ENCODE assay signal across 13 cellular contexts in genomic region chr21:35234725-35235124, GRCh38.
DNase-seq lines count a peak whose midpoint lies in the region; ATAC-seq and TF ChIP-seq lines count a peak whose summit lies in the region.
"Had no signal": no experiment of that assay in that cellular context is flagged by ENCODE, and none has a peak within 500 bp of the region (broad histone marks: within the 10 kb centered on the region; RNA-seq: fewer than 3 reads in every experiment).

No MANE protein-coding gene starts in this region.

- ATAC-seq in GM21526 (IDR thresholded peaks at IDR 0.05; ENCODE audit: low FRiP score, unreplicated experiment) (peak; percentile 69), HG02970 (IDR thresholded peaks at IDR 0.05; ENCODE audit: low FRiP score, unreplicated experiment) (no peak)
- ATAC-seq: heart right ventricle had no signal

- H3K9me3 ChIP-seq in BLaER1 (peaks cover 27% of the 10 kb centered on the region), colonic mucosa (no peaks in the 10 kb centered on the region), tibial nerve (peaks cover 0 to 4% (median 2%) of the 10 kb centered on the region in 4 donors)

- H3K9ac ChIP-seq in BLaER1 (0 out of 2 replicates have a peak overlapping the region, but pooled peaks have one; percentile 37), colonic mucosa (ENCODE audit: low read depth in 2 of 2, low read length in 2 of 2) (no peak overlapping the region)

- H4K20me1 ChIP-seq in BLaER1 = no peaks in the 10 kb centered on the region

- TF ChIP-seq POLR2A in tibial nerve (IDR thresholded peaks at IDR 0.05) = no peak

- DNase-seq in NAMALWA (ENCODE audit: low spot score) (peak; percentile 79), chondrocyte (ENCODE audit: low spot score) (no peak), T-helper 9 cell (no peak), colonic mucosa (no peak), tibial nerve (ENCODE audit: low spot score in 2 of 2) (no peak)
- DNase-seq: heart right ventricle; NCI-H1092 treated with DMSO at 0.1 percent for 48 hours; NK-92 treated with Interleukin-12 subunit alpha and Interleukin-12 subunit beta, amount 100 ng/mL, for 24 hours; T1000 had no signal

- intact Hi-C loops in colonic mucosa (cut with DNase I) = no loop called here

- WGBS in tibial nerve, 2 donors = 61 to 78% methylated on average over 5 of the region's 5 CpGs

- H3K4me3 ChIP-seq in BLaER1 (peak overlapping the region; percentile 49), colonic mucosa (no peak overlapping the region), tibial nerve (no peak overlapping the region)
- H3K4me3 ChIP-seq: heart right ventricle had no signal

- TF ChIP-seq CTCF in chondrocyte (IDR thresholded peaks at IDR 0.05) = no peak
- TF ChIP-seq CTCF in colonic mucosa (IDR thresholded peaks at IDR 0.05) = no peak
- TF ChIP-seq CTCF in tibial nerve (IDR thresholded peaks at IDR 0.05) = no peak

- peak overlapping the region; percentile 27 for H3K27ac Mint-ChIP-seq in chondrocyte (ENCODE audit: unreplicated experiment)

- TF ChIP-seq EP300 in tibial nerve (IDR thresholded peaks at IDR 0.05) = no peak

- H3K4me1 Mint-ChIP-seq in chondrocyte (ENCODE audit: low read depth) = peaks cover 23% of the 10 kb centered on the region

- H3K4me3 Mint-ChIP-seq in chondrocyte (ENCODE audit: unreplicated experiment) = no peak overlapping the region

- H3K27me3 ChIP-seq in BLaER1 (no peaks in the 10 kb centered on the region), colonic mucosa (no peaks in the 10 kb centered on the region), tibial nerve (no peaks in the 10 kb centered on the region)
- H3K27me3 ChIP-seq: heart right ventricle had no signal

- H3K36me3 ChIP-seq in BLaER1 (peaks cover 7% of the 10 kb centered on the region; the same call in 1 of the 2 replicates), colonic mucosa (no peaks in the 10 kb centered on the region), tibial nerve (no peaks in the 10 kb centered on the region)
- H3K36me3 ChIP-seq: heart right ventricle had no signal

- peak overlapping the region; percentile 92 for H3K4me2 ChIP-seq in BLaER1

- peaks cover 1% of the 10 kb centered on the region for H3K27me3 Mint-ChIP-seq in chondrocyte (ENCODE audit: low read depth)

- no peaks in the 10 kb centered on the region for H3K36me3 Mint-ChIP-seq in chondrocyte (ENCODE audit: low read depth)

- H3K4me1 ChIP-seq in BLaER1 (peaks cover 100% of the 10 kb centered on the region), colonic mucosa (no peaks in the 10 kb centered on the region), tibial nerve (peaks cover 0 to 4% (median 2%) of the 10 kb centered on the region in 4 donors)

- H3K27ac ChIP-seq in BLaER1 = peak overlapping the region; percentile 77
- H3K27ac ChIP-seq in colonic mucosa = no peak overlapping the region
- H3K27ac ChIP-seq in tibial nerve = no peak overlapping the region
- H3K27ac ChIP-seq: C4-2B, heart right ventricle had no signal

- H3K9me3 Mint-ChIP-seq in chondrocyte (ENCODE audit: low read depth) = peaks cover 6% of the 10 kb centered on the region
